7 cellular contexts compared by ENCODE assay signal in the genomic region with DNA sequence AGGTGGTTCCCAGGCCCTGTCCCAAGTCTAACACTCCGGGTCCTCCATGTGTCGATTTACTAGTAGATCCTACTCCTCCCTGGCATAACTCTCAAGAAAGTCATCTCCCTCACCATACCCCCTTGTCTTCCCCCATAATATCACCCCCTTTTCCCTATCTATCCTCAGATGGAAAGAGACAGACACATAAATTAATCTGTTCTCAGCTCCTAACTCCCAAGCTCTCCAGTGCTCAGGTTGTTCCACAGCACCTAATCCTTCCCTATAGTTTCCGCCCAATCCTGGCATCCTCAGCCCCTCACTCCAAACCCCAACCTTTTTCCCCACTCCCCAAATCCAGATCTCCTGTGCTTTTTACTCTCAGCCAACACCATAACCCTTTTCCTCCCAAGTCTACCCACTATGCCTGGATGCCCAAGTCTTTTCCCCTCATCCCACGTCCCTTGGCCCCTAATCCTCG. TPM values are rescaled to one million over a fixed set of nuclear protein-coding genes. Genes with fewer than 3 reads are reported as not detected.
A peak's percentile ranks its signal among the peaks of the same experiment; 100 is the strongest.
DNase-seq lines count a peak whose midpoint lies in the region; ATAC-seq and TF ChIP-seq lines count a peak whose summit lies in the region.

No MANE protein-coding gene starts in this region.

- H3K4me3 Mint-ChIP-seq in activated CD8-positive, alpha-beta T cell treated with anti-CD3 and anti-CD28 coated beads for 36 hours: peak overlapping the region; percentile 94
- peak overlapping the region; percentile 89 to 93 for H3K4me3 Mint-ChIP-seq in stimulated activated naive B cell treated with anti-CD40 and anti-IgM and Interleukin-4, amounts not matched to agents 10 μg/mL and 1 μg/mL and 100 μg/mL, for 72 hours

- H3K9me3 ChIP-seq in HUES6 (ENCODE audit: control insufficient read depth, insufficient read depth, low read depth, low read length) (no peaks in the 10 kb centered on the region), iPS-15b (ENCODE audit: control insufficient read depth, insufficient read depth, low read length) (no peaks in the 10 kb centered on the region)

- no peaks in the 10 kb centered on the region for H3K36me3 ChIP-seq in HUES6 (ENCODE audit: control insufficient read depth, insufficient read depth, low read length)
- peaks cover 4% of the 10 kb centered on the region for H3K36me3 ChIP-seq in iPS-15b (ENCODE audit: control insufficient read depth, insufficient read depth, low read length)

- H3K4me1 Mint-ChIP-seq in activated CD8-positive, alpha-beta T cell treated with anti-CD3 and anti-CD28 coated beads for 36 hours (ENCODE audit: low read depth): peaks cover 47% of the 10 kb centered on the region
- peaks cover 31 to 47% of the 10 kb centered on the region in 2 donors for H3K4me1 Mint-ChIP-seq in stimulated activated naive B cell treated with anti-CD40 and anti-IgM and Interleukin-4, amounts not matched to agents 10 μg/mL and 1 μg/mL and 100 μg/mL, for 72 hours

- H3K36me3 Mint-ChIP-seq in activated CD8-positive, alpha-beta T cell treated with anti-CD3 and anti-CD28 coated beads for 36 hours (ENCODE audit: low read depth): peaks cover 20% of the 10 kb centered on the region
- peaks cover 12 to 13% of the 10 kb centered on the region in 2 donors for H3K36me3 Mint-ChIP-seq in stimulated activated naive B cell treated with anti-CD40 and anti-IgM and Interleukin-4, amounts not matched to agents 10 μg/mL and 1 μg/mL and 100 μg/mL, for 72 hours

- H3K9ac ChIP-seq in HUES6 (ENCODE audit: low read length): peak overlapping the region; percentile 84
- peak overlapping the region; percentile 95 for H3K9ac ChIP-seq in iPS-15b (ENCODE audit: low read depth, low read length)

- no peaks in the 10 kb centered on the region for H3K27me3 Mint-ChIP-seq in activated CD8-positive, alpha-beta T cell treated with anti-CD3 and anti-CD28 coated beads for 36 hours
- H3K27me3 Mint-ChIP-seq in stimulated activated naive B cell treated with anti-CD40 and anti-IgM and Interleukin-4, amounts not matched to agents 10 μg/mL and 1 μg/mL and 100 μg/mL, for 72 hours: no peaks in the 10 kb centered on the region

- ATAC-seq in activated CD8-positive, alpha-beta T cell treated with anti-CD3 and anti-CD28 coated beads for 36 hours: no peak
- ATAC-seq in stimulated activated naive B cell treated with anti-CD40 and anti-IgM and Interleukin-4, amounts not matched to agents 10 μg/mL and 1 μg/mL and 100 μg/mL, for 72 hours (replicated peaks): no peak

- peak overlapping the region; percentile 89 for H3K27ac Mint-ChIP-seq in activated CD8-positive, alpha-beta T cell treated with anti-CD3 and anti-CD28 coated beads for 36 hours
- peak overlapping the region; percentile 96 for H3K27ac Mint-ChIP-seq in stimulated activated naive B cell treated with anti-CD40 and anti-IgM and Interleukin-4, amounts not matched to agents 10 μg/mL and 1 μg/mL and 100 μg/mL, for 72 hours

- DNase-seq in activated CD8-positive, alpha-beta T cell treated with anti-CD3 and anti-CD28 coated beads for 36 hours: no peak
- DNase-seq in stimulated activated naive B cell treated with anti-CD40 and anti-IgM and Interleukin-4, amounts not matched to agents 10 μg/mL and 1 μg/mL and 100 μg/mL, for 72 hours: no peak
- DNase-seq in NCI-H2196 (lab: John Stamatoyannopoulos, UW; ENCODE audit: unreplicated experiment) (no peak), T1000 (lab: John Stamatoyannopoulos, UW) (no peak)
- DNase-seq in stimulated activated CD4-positive, alpha-beta T cell treated with anti-CD3 and anti-CD28 coated beads, Interleukin-1b, Interleukin-23, amount 100 ng/mL, for 48 hours: no peak

- no peak for TF ChIP-seq CTCF in activated CD8-positive, alpha-beta T cell treated with anti-CD3 and anti-CD28 coated beads for 36 hours (IDR thresholded peaks at IDR 0.05)

- CTCF ChIA-PET in activated CD8-positive, alpha-beta T cell treated with anti-CD3 and anti-CD28 coated beads for 36 hours (lab: Charles Lee): interaction anchor here (1.8 to 2.1 kb wide), 2 partner anchors 21 to 23 kb away, joined by 5 to 11 read pairs; no protein-coding TSS in a partner anchor

- no peak overlapping the region for H3K27ac ChIP-seq in HUES6 (ENCODE audit: low read depth, low read length)

- H3K4me1 ChIP-seq in HUES6 (ENCODE audit: control insufficient read depth, insufficient read depth, low read length) (peaks cover 14% of the 10 kb centered on the region), iPS-15b (ENCODE audit: control insufficient read depth, insufficient read depth, low read length) (no peaks in the 10 kb centered on the region)

- H3K4me3 ChIP-seq in HUES6 (ENCODE audit: low read depth, low read length): peak overlapping the region; percentile 97
- H3K4me3 ChIP-seq in iPS-15b (ENCODE audit: low read depth, low read length): peak overlapping the region; percentile 93

- no peaks in the 10 kb centered on the region for H3K27me3 ChIP-seq in HUES6 (ENCODE audit: control insufficient read depth, insufficient read depth, low read length)
- H3K27me3 ChIP-seq in iPS-15b (ENCODE audit: control insufficient read depth, insufficient read depth, low read length): no peaks in the 10 kb centered on the region

- intact Hi-C loops in activated CD8-positive, alpha-beta T cell treated with anti-CD3 and anti-CD28 coated beads for 36 hours (cut with micrococcal nuclease): no loop called here

- H3K9me3 Mint-ChIP-seq in activated CD8-positive, alpha-beta T cell treated with anti-CD3 and anti-CD28 coated beads for 36 hours: no peaks in the 10 kb centered on the region
- H3K9me3 Mint-ChIP-seq in stimulated activated naive B cell treated with anti-CD40 and anti-IgM and Interleukin-4, amounts not matched to agents 10 μg/mL and 1 μg/mL and 100 μg/mL, for 72 hours: no peaks in the 10 kb centered on the region

- POLR2A ChIA-PET in activated CD8-positive, alpha-beta T cell treated with anti-CD3 and anti-CD28 coated beads for 36 hours (lab: Charles Lee): interaction anchor here (0.6 to 2.6 kb wide), 4 partner anchors 22 to 192 kb away, joined by 3 to 14 read pairs (median 3); a partner anchor contains a TSS

RNA-seq across cellular contexts. Expression of a gene that starts 0.8 kb away (rescaled TPM):
- total RNA-seq in activated CD8-positive, alpha-beta T cell treated with anti-CD3 and anti-CD28 coated beads for 36 hours: 10 to 100 TPM; 45.3 to 51.8 TPM
